Comparison of ENCODE assay signal across 8 cellular contexts in genomic region chr1:100458925-100459814, GRCh38.
DNase-seq lines count a peak whose midpoint lies in the region; ATAC-seq and TF ChIP-seq lines count a peak whose summit lies in the region.

No MANE protein-coding gene starts in this region.

- H3K4me3 ChIP-seq in Peyer's patch (no peak overlapping the region), transverse colon (no peak overlapping the region)

- peaks cover 12% of the 10 kb centered on the region for H3K4me1 Mint-ChIP-seq in osteocyte (ENCODE audit: unreplicated experiment)

- intact Hi-C loops in transverse colon (cut with DNase I; ENCODE audit: low total_unique reads) = loop anchor here (1.0 kb wide), 1 partner anchor 15 kb away; no protein-coding TSS in a partner anchor

- H3K36me3 ChIP-seq in Peyer's patch = peaks cover 0 to 4% (median 0%) of the 10 kb centered on the region in 3 donors
- H3K36me3 ChIP-seq in transverse colon = no peaks in the 10 kb centered on the region

- H3K27ac Mint-ChIP-seq in osteocyte (ENCODE audit: unreplicated experiment) = no peak overlapping the region

- H3K27ac ChIP-seq in Peyer's patch (no peak overlapping the region), transverse colon (peak overlapping the region in 2 of 4 donors; percentile 15 to 45)

- TF ChIP-seq CTCF in Peyer's patch (IDR thresholded peaks at IDR 0.05) (peak; percentile 42 to 91 (median 82)), osteocyte (IDR thresholded peaks at IDR 0.05) (peak; percentile 90), transverse colon (IDR thresholded peaks at IDR 0.05) (peak; percentile 76 to 87 (median 86))

- no peaks in the 10 kb centered on the region for H3K9me3 Mint-ChIP-seq in osteocyte (ENCODE audit: unreplicated experiment)

- no peaks in the 10 kb centered on the region for H3K27me3 ChIP-seq in Peyer's patch
- no peaks in the 10 kb centered on the region for H3K27me3 ChIP-seq in transverse colon

- WGBS in transverse colon (ENCODE audit: low coverage in 1 of 2), 2 donors = 13 to 30% methylated on average over 8 to 12 of the region's 12 CpGs

- H3K27me3 Mint-ChIP-seq in osteocyte (ENCODE audit: unreplicated experiment) = no peaks in the 10 kb centered on the region

- ATAC-seq in GM21786 (IDR thresholded peaks at IDR 0.05; ENCODE audit: unreplicated experiment) = peak; percentile 87

- H3K4me1 ChIP-seq in Peyer's patch (peaks cover 0 to 6% (median 0%) of the 10 kb centered on the region in 4 donors), transverse colon (peaks cover 0 to 20% (median 2%) of the 10 kb centered on the region in 4 donors)

- TF ChIP-seq EP300 in transverse colon (IDR thresholded peaks at IDR 0.05; ENCODE audit: low read depth) = no peak

- no peak overlapping the region for H3K4me3 Mint-ChIP-seq in osteocyte (ENCODE audit: unreplicated experiment)

- DNase-seq in EL = peak; percentile 80
- peak; percentile 76 for DNase-seq in KG1 (lab: John Stamatoyannopoulos, UW)
- peak; percentile 70 to 89 (median 75) for DNase-seq in Peyer's patch
- DNase-seq in activated T-helper 9 cell treated with anti-CD3 and anti-CD28 coated beads, Interleukin-2, amount 50 U/mL, for 16 hours (ENCODE audit: low read depth) = peak; percentile 53
- DNase-seq in foreskin melanocyte = peak; percentile 63
- DNase-seq in osteocyte (ENCODE audit: extremely low spot score, unreplicated experiment) = no peak
- DNase-seq in transverse colon = peak; percentile 78

- no peaks in the 10 kb centered on the region for H3K36me3 Mint-ChIP-seq in osteocyte (ENCODE audit: unreplicated experiment)

- in situ Hi-C loops in transverse colon (cut with MboI; ENCODE audit: low pct_ligation_motif_present in 1 of 4, low pct_unique_long_range_greater_than_20kb in 1 of 4, low sequenced_read_pairs in 3 of 4) = loop anchor here (10.0 to 25.0 kb wide), 6 partner anchors 172 to 647 kb away; partner anchors contain the start of genes EXTL2 (in 1 of the 4), SASS6 (in 1 of the 4), SLC30A7 (in 1 of the 4) and TRMT13 (in 1 of the 4)

- TF ChIP-seq POLR2A in Peyer's patch (IDR thresholded peaks at IDR 0.05) = no peak
- TF ChIP-seq POLR2A in transverse colon (IDR thresholded peaks at IDR 0.05) = no peak

- H3K9me3 ChIP-seq in Peyer's patch (no peaks in the 10 kb centered on the region), transverse colon (no peaks in the 10 kb centered on the region)
